ENCODE assay signal across 23 cellular contexts in the genomic region with DNA sequence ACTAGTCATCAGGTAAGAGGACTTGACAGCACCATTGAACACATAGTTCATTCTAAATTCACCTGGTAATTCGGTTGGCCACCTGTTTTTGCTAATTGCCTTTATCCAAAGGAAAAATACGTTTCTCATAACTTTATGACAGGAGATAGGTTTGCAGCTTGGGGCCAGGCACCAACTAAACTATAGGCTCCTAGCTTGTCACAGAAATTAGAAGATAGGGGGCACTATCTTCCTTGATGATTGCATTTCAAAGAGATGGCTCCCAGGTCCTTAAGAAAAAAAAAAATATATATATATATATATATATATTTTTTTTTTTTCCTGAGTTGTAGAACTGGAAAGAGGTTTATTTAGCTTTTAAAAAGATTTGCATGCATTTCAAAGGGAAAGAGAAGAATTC.
DNase-seq lines count a peak whose midpoint lies in the region; ATAC-seq and TF ChIP-seq lines count a peak whose summit lies in the region.
"Had no signal": no experiment of that assay in that cellular context is flagged by ENCODE, and none has a peak within 500 bp of the region (broad histone marks: within the 10 kb centered on the region; RNA-seq: fewer than 3 reads in every experiment).

No MANE protein-coding gene starts in this region.

- TF ChIP-seq CTCF in chondrocyte (IDR thresholded peaks at IDR 0.05): peak; percentile 14
- TF ChIP-seq CTCF in osteocyte (IDR thresholded peaks at IDR 0.05): peak; percentile 7

- H3K4me3 Mint-ChIP-seq in chondrocyte (ENCODE audit: unreplicated experiment) (no peak overlapping the region), osteocyte (ENCODE audit: unreplicated experiment) (no peak overlapping the region)
- H3K4me3 Mint-ChIP-seq: activated CD8-positive, alpha-beta T cell treated with anti-CD3 and anti-CD28 coated beads, Interleukin-2, amount 10 ng/mL, durations not matched to agents 7 days and 5 days; activated naive CD8-positive, alpha-beta T cell treated with anti-CD3 and anti-CD28 coated beads, Interleukin-2, amount 10 ng/mL, durations not matched to agents 7 days and 5 days; CD8-positive, alpha-beta T cell; central memory CD8-positive, alpha-beta T cell had no signal

- peaks cover 2% of the 10 kb centered on the region for H3K9me3 Mint-ChIP-seq in chondrocyte (ENCODE audit: low read depth)
- peaks cover 3% of the 10 kb centered on the region for H3K9me3 Mint-ChIP-seq in osteocyte (ENCODE audit: unreplicated experiment)
- H3K9me3 Mint-ChIP-seq: activated naive CD8-positive, alpha-beta T cell treated with anti-CD3 and anti-CD28 coated beads, Interleukin-2, amount 10 ng/mL, durations not matched to agents 7 days and 5 days had no signal

- H3K4me1 Mint-ChIP-seq in chondrocyte (ENCODE audit: low read depth): peaks cover 12% of the 10 kb centered on the region
- peaks cover 23% of the 10 kb centered on the region for H3K4me1 Mint-ChIP-seq in osteocyte (ENCODE audit: unreplicated experiment)
- H3K4me1 Mint-ChIP-seq: activated naive CD8-positive, alpha-beta T cell treated with anti-CD3 and anti-CD28 coated beads, Interleukin-2, amount 10 ng/mL, durations not matched to agents 7 days and 5 days; central memory CD8-positive, alpha-beta T cell had no signal

- no peaks in the 10 kb centered on the region for H3K36me3 Mint-ChIP-seq in chondrocyte (ENCODE audit: low read depth)
- no peaks in the 10 kb centered on the region for H3K36me3 Mint-ChIP-seq in osteocyte (ENCODE audit: unreplicated experiment)
- H3K36me3 Mint-ChIP-seq: activated naive CD8-positive, alpha-beta T cell treated with anti-CD3 and anti-CD28 coated beads, Interleukin-2, amount 10 ng/mL, durations not matched to agents 7 days and 5 days; CD8-positive, alpha-beta T cell had no signal

- DNase-seq in NAMALWA (ENCODE audit: low spot score) (peak; percentile 39), chondrocyte (ENCODE audit: low spot score) (no peak), osteocyte (ENCODE audit: extremely low spot score, unreplicated experiment) (no peak), T1000 (lab: John Stamatoyannopoulos, UW) (no peak), NCI-H1417 treated with DMSO at 0.1 percent for 48 hours (lab: John Stamatoyannopoulos, UW) (no peak), activated gamma-delta T cell (lab: John Stamatoyannopoulos, UW) (no peak)
- DNase-seq: activated CD8-positive, alpha-beta T cell treated with anti-CD3 and anti-CD28 coated beads, Interleukin-2, amount 10 ng/mL, durations not matched to agents 7 days and 5 days; activated effector memory CD4-positive, alpha-beta T cell treated with Interleukin-2 at 50 U/mL for 16 hours; activated naive CD8-positive, alpha-beta T cell treated with anti-CD3 and anti-CD28 coated beads, Interleukin-2, amount 10 ng/mL, durations not matched to agents 7 days and 5 days; activated T-cell treated with anti-CD3 and anti-CD28 coated beads for 4 hours; CD8-positive, alpha-beta T cell; DMS79 treated with DMSO at 0.1 percent for 48 hours; head of caudate nucleus; left colon; mesenchymal stem cell; NCI-H2029; NCI-H82; occipital lobe; Right ventricle myocardium superior; SW 1271; trophoblast cell had no signal

- H3K27ac Mint-ChIP-seq in chondrocyte (ENCODE audit: unreplicated experiment) (no peak overlapping the region), osteocyte (ENCODE audit: unreplicated experiment) (no peak overlapping the region)
- H3K27ac Mint-ChIP-seq: activated CD8-positive, alpha-beta T cell treated with anti-CD3 and anti-CD28 coated beads, Interleukin-2, amount 10 ng/mL, durations not matched to agents 7 days and 5 days; activated naive CD8-positive, alpha-beta T cell treated with anti-CD3 and anti-CD28 coated beads, Interleukin-2, amount 10 ng/mL, durations not matched to agents 7 days and 5 days; CD8-positive, alpha-beta T cell had no signal

- peak; percentile 76 for ATAC-seq in GM18868 (IDR thresholded peaks at IDR 0.05; ENCODE audit: unreplicated experiment)
- ATAC-seq: activated CD8-positive, alpha-beta T cell treated with anti-CD3 and anti-CD28 coated beads, Interleukin-2, amount 10 ng/mL, durations not matched to agents 7 days and 5 days; CD8-positive, alpha-beta T cell; left colon had no signal

- H3K27me3 Mint-ChIP-seq in chondrocyte (ENCODE audit: low read depth) (no peaks in the 10 kb centered on the region), osteocyte (ENCODE audit: unreplicated experiment) (no peaks in the 10 kb centered on the region)
- H3K27me3 Mint-ChIP-seq: activated naive CD8-positive, alpha-beta T cell treated with anti-CD3 and anti-CD28 coated beads, Interleukin-2, amount 10 ng/mL, durations not matched to agents 7 days and 5 days; central memory CD8-positive, alpha-beta T cell had no signal
